Comparison of ENCODE assay signal across 19 cellular contexts in genomic region chr3:64888165-64888564, GRCh38.
DNase-seq lines count a peak whose midpoint lies in the region; ATAC-seq and TF ChIP-seq lines count a peak whose summit lies in the region.
"Had no signal": no experiment of that assay in that cellular context is flagged by ENCODE, and none has a peak within 500 bp of the region (broad histone marks: within the 10 kb centered on the region; RNA-seq: fewer than 3 reads in every experiment).

No MANE protein-coding gene starts in this region.

- no peak overlapping the region for H3K4me2 ChIP-seq in Karpas-422 (ENCODE audit: low read depth, low read length, poor library complexity, severe bottlenecking)

- TF ChIP-seq CTCF in esophagus muscularis mucosa (IDR thresholded peaks at IDR 0.05) (no peak), neutrophil (IDR thresholded peaks at IDR 0.05) (no peak), transverse colon (IDR thresholded peaks at IDR 0.05) (no peak)

- ATAC-seq in GM18519 (IDR thresholded peaks at IDR 0.05; ENCODE audit: low FRiP score, unreplicated experiment): no peak

- no peak overlapping the region for H3K4me3 ChIP-seq in esophagus muscularis mucosa
- no peak overlapping the region for H3K4me3 ChIP-seq in neutrophil (ENCODE audit: low read depth in 1 of 2, low read length in 1 of 2)
- no peak overlapping the region for H3K4me3 ChIP-seq in transverse colon
- no peak overlapping the region for H3K4me3 ChIP-seq in Karpas-422 (ENCODE audit: low read length)

- in situ Hi-C loops in transverse colon (cut with MboI; ENCODE audit: low pct_ligation_motif_present in 1 of 4, low pct_unique_long_range_greater_than_20kb in 1 of 4, low sequenced_read_pairs in 3 of 4): no loop called here

- no peak overlapping the region for H2AFZ ChIP-seq in Karpas-422 (ENCODE audit: low read length)

- TF ChIP-seq POLR2A in esophagus muscularis mucosa (IDR thresholded peaks at IDR 0.05; ENCODE audit: low read depth): no peak
- TF ChIP-seq POLR2A in transverse colon (IDR thresholded peaks at IDR 0.05): no peak

- H3K9me2 ChIP-seq in Karpas-422 (replicated peaks; ENCODE audit: insufficient read depth, low read length): no peaks in the 10 kb centered on the region; the same call in 1 of the 2 replicates

- H3K9ac ChIP-seq in Karpas-422 (ENCODE audit: low read length): no peak overlapping the region

- H3K4me1 ChIP-seq in esophagus muscularis mucosa (peaks cover 0 to 38% (median 35%) of the 10 kb centered on the region in 4 donors), neutrophil (ENCODE audit: control insufficient read depth in 1 of 2, insufficient read depth in 1 of 2, low read depth in 1 of 2, low read length in 1 of 2) (peaks cover 28 to 33% of the 10 kb centered on the region in 2 experiments), transverse colon (peaks cover 0 to 30% (median 0%) of the 10 kb centered on the region in 4 donors), Karpas-422 (ENCODE audit: low read length) (no peaks in the 10 kb centered on the region)

- no peaks in the 10 kb centered on the region for H4K20me1 ChIP-seq in Karpas-422 (ENCODE audit: insufficient read depth, low read depth, low read length)

- DNase-seq in SKM-1 (lab: John Stamatoyannopoulos, UW; ENCODE audit: unreplicated experiment): peak; percentile 62
- no peak for DNase-seq in esophagus muscularis mucosa (ENCODE audit: extremely low spot score)
- DNase-seq in transverse colon: no peak
- DNase-seq in Karpas-422: no peak
- no peak for DNase-seq in activated T-cell treated with anti-CD3 and anti-CD28 coated beads for 4 hours
- DNase-seq: ACHN; Calu3; CD4-positive, alpha-beta T cell; DMS79; H7; NCI-H1436 treated with DMSO at 0.1 percent for 48 hours; NCI-H2081; NCI-H748 treated with DMSO at 0.1 percent for 48 hours; OCI-M1; SIG-M5 had no signal

- no peaks in the 10 kb centered on the region for H3K36me3 ChIP-seq in esophagus muscularis mucosa
- H3K36me3 ChIP-seq in neutrophil: no peaks in the 10 kb centered on the region
- H3K36me3 ChIP-seq in transverse colon: no peaks in the 10 kb centered on the region
- no peaks in the 10 kb centered on the region for H3K36me3 ChIP-seq in Karpas-422 (ENCODE audit: insufficient read depth, low read length)
- H3K36me3 ChIP-seq: BE2C had no signal

- no peaks in the 10 kb centered on the region for H3K27me3 ChIP-seq in esophagus muscularis mucosa
- no peaks in the 10 kb centered on the region for H3K27me3 ChIP-seq in neutrophil
- no peaks in the 10 kb centered on the region for H3K27me3 ChIP-seq in transverse colon
- no peaks in the 10 kb centered on the region for H3K27me3 ChIP-seq in Karpas-422 (ENCODE audit: low read length)
- H3K27me3 ChIP-seq: BE2C had no signal

- H3K27ac ChIP-seq in esophagus muscularis mucosa (replicated peaks in 1 of 4) (peak overlapping the region in 3 of 4 donors; percentile 8 to 67 (median 61)), neutrophil (peak overlapping the region; percentile 59), transverse colon (peak overlapping the region in 3 of 4 donors; percentile 41 to 59 (median 43)), Karpas-422 (ENCODE audit: low read length) (no peak overlapping the region)
- H3K27ac ChIP-seq: HL-60 had no signal

- H3K9me3 ChIP-seq in esophagus muscularis mucosa: no peaks in the 10 kb centered on the region
- no peaks in the 10 kb centered on the region for H3K9me3 ChIP-seq in neutrophil
- H3K9me3 ChIP-seq in transverse colon: no peaks in the 10 kb centered on the region
- H3K9me3 ChIP-seq in Karpas-422 (ENCODE audit: low read length): peaks cover 4% of the 10 kb centered on the region
- H3K9me3 ChIP-seq: BE2C had no signal

- 71% methylated on average over 1 of the region's 1 CpG for WGBS in esophagus muscularis mucosa
- 57 to 63% methylated on average over 1 of the region's 1 CpG for WGBS in transverse colon (ENCODE audit: low coverage in 1 of 2), 2 donors

- H3K79me2 ChIP-seq in Karpas-422 (ENCODE audit: low read length): no peaks in the 10 kb centered on the region

- intact Hi-C loops in esophagus muscularis mucosa (cut with DNase I) (no loop called here), transverse colon (cut with DNase I; ENCODE audit: low total_unique reads) (no loop called here)

- no peak for TF ChIP-seq EP300 in esophagus muscularis mucosa (IDR thresholded peaks at IDR 0.05)
- no peak for TF ChIP-seq EP300 in transverse colon (IDR thresholded peaks at IDR 0.05; ENCODE audit: low read depth)
